Comparison of ENCODE assay signal across 7 cellular contexts in the genomic region with DNA sequence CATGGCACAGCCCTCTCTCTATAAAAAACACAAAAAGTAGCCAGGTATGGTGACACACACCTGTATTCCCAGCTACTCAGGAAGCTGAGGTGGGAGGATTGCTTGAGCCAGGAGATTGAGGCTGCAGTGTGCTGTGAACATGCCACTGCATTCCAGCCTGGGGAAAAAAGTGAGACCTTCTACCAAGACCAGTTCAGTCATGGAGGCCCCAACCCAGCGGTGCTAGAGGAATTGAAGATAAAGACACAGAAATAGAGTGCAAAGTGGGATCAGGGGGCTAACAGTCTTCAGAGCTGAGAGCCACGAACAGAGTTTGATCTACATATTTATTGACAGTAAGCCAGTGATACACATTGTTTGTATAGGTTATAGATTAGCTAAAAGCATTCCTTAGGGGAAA. TPM values are rescaled to one million over a fixed set of nuclear protein-coding genes. Genes with fewer than 3 reads are reported as not detected.
"Had no signal": no experiment of that assay in that cellular context is flagged by ENCODE, and none has a peak within 500 bp of the region (broad histone marks: within the 10 kb centered on the region; RNA-seq: fewer than 3 reads in every experiment).

No MANE protein-coding gene starts in this region.

- ATAC-seq: GM23338, K562 had no signal

- H3K4me3 ChIP-seq: GM23338, K562 had no signal

- DNase-seq: H9, HCEC 1CT, IMR-90 had no signal

RNA-seq across cellular contexts. Expression of a gene that starts 15.6 kb away (rescaled TPM):
- total RNA-seq: GM23338, H1, H9, HT-29, IMR-90, K562 had no signal
- polyA plus RNA-seq: GM23338, H1, IMR-90 had no signal

RNA-seq across cellular contexts. Expression of a gene that starts 18.1 kb away (rescaled TPM):
- total RNA-seq: GM23338, H1, H9, HT-29, IMR-90, K562 had no signal
- polyA plus RNA-seq: GM23338, H1, IMR-90, K562 had no signal

RNA-seq across cellular contexts. Expression of a gene that starts 33.6 kb away (rescaled TPM):
- total RNA-seq: GM23338, H1, H9, HT-29, K562 had no signal
- polyA plus RNA-seq: GM23338, H1, K562 had no signal

RNA-seq across cellular contexts. Expression of a gene that starts 48.5 kb away (rescaled TPM):
- total RNA-seq: HT-29 had no signal

RNA-seq across cellular contexts. Expression of a gene that starts 52.7 kb away (rescaled TPM):
- total RNA-seq: GM23338, H1, H9, HT-29, K562 had no signal
- polyA plus RNA-seq: GM23338, H1, IMR-90, K562 had no signal
